In genomic region chr1:112934562-112934952, GRCh38 we compare ENCODE assay signal across 1 cellular context.
TF ChIP-seq lines count a peak whose summit lies in the region.

No MANE protein-coding gene starts in this region.

TF ChIP-seq in K562, 482 proteins besides CTCF, POLR2A, EP300 and RAD21 (continued from another document):
- TF ChIP-seq JUND (IDR thresholded peaks at IDR 0.05; ENCODE audit: borderline replicate concordance, low read depth, low read length) (0 out of 2 replicates have a peak, but pooled peaks have one; percentile 21), JUND (tag; IDR thresholded peaks at IDR 0.05; ENCODE audit: borderline replicate concordance, low read depth, low read length) (no peak; the same call in 2 of the 3 replicates), ATF7 (IDR thresholded peaks at IDR 0.05) (0 out of 2 replicates have a peak, but pooled peaks have one; percentile 20), GTF3C2 (IDR thresholded peaks at IDR 0.05; ENCODE audit: borderline replicate concordance, extremely low read depth, insufficient read length) (no peak), CHCHD3 (CRISPR knock-in tag; IDR thresholded peaks at IDR 0.05) (no peak), MTA1 (IDR thresholded peaks at IDR 0.05; ENCODE audit: borderline replicate concordance) (0 out of 2 replicates have a peak, but pooled peaks have one; percentile 44), UBTF (IDR thresholded peaks at IDR 0.05; ENCODE audit: borderline replicate concordance in 1 of 2, low read depth in 2 of 2, low read length in 2 of 2) (no peak), PTTG1 (tag; IDR thresholded peaks at IDR 0.05; ENCODE audit: low read depth) (0 out of 2 replicates have a peak, but pooled peaks have one; percentile 10), SMARCE1 (IDR thresholded peaks at IDR 0.05) (peak; percentile 60; the same call in 1 of the 2 replicates), ELF4 (CRISPR knock-in tag; IDR thresholded peaks at IDR 0.05) (no peak), NRF1 (conservative IDR thresholded peaks at IDR 0.05 in 1 of 2, IDR thresholded peaks at IDR 0.05 in 1 of 2) (0 out of 4 replicates have a peak, but pooled peaks of 1 of the 2 experiments have one; percentile 13), HMBOX1 (IDR thresholded peaks at IDR 0.05) (peak; percentile 37; the same call in 1 of the 2 replicates), MECOM (CRISPR knock-in tag; IDR thresholded peaks at IDR 0.05) (peak; percentile 87; the same call in 1 of the 2 replicates), ZNF584 (CRISPR knock-in tag; IDR thresholded peaks at IDR 0.05; ENCODE audit: low read depth) (0 out of 2 replicates have a peak, but pooled peaks have one; percentile 53), ARID1B (IDR thresholded peaks at IDR 0.05) (peak; percentile 29; the same call in 1 of the 2 replicates), ZNF79 (CRISPR knock-in tag; IDR thresholded peaks at IDR 0.05; ENCODE audit: low read depth) (no peak), RFX1 (IDR thresholded peaks at IDR 0.05) (no peak), FOXM1 (IDR thresholded peaks at IDR 0.05; ENCODE audit: low read depth) (peak; percentile 8; the same call in 1 of the 2 replicates), FOXM1 (CRISPR knock-in tag; IDR thresholded peaks at IDR 0.05; ENCODE audit: low read depth) (no peak), SP2 (IDR thresholded peaks at IDR 0.05; ENCODE audit: extremely low read depth, low read depth, low read length, poor library complexity, severe bottlenecking) (no peak)
